ENCODE assay signal across 1 cellular context in genomic region chr12:50276912-50277671, GRCh38.
A peak's percentile ranks its signal among the peaks of the same experiment; 100 is the strongest.
TF ChIP-seq lines count a peak whose summit lies in the region.

No MANE protein-coding gene starts in this region.

TF ChIP-seq in HepG2, 621 proteins besides CTCF, POLR2A, EP300 and RAD21:
- 0 out of 2 replicates have a peak, but pooled peaks have one; percentile 26 for TF ChIP-seq PPARG (CRISPR knock-in tag; conservative IDR thresholded peaks at IDR 0.05)
- TF ChIP-seq SIN3A (IDR thresholded peaks at IDR 0.05; ENCODE audit: borderline replicate concordance, low read depth, low read length) = no peak
